Comparison of ENCODE assay signal across 33 cellular contexts in genomic region chr11:12464303-12464702, GRCh38.
"Had no signal": no experiment of that assay in that cellular context is flagged by ENCODE, and none has a peak within 500 bp of the region (broad histone marks: within the 10 kb centered on the region; RNA-seq: fewer than 3 reads in every experiment).

No MANE protein-coding gene starts in this region.

- H3K27me3 ChIP-seq: adrenal gland, ascending aorta, body of pancreas, brain microvascular endothelial cell, breast epithelium, cardiac muscle cell had no signal

- H3K27ac ChIP-seq: adrenal gland, ascending aorta, body of pancreas, brain microvascular endothelial cell, breast epithelium, cardiac muscle cell had no signal

- ATAC-seq: activated naive CD4-positive, alpha-beta T cell treated with anti-CD3 and anti-CD28 coated beads, Interleukin-2, amount 50 U/mL, for 72 hours; activated naive CD8-positive, alpha-beta T cell treated with anti-CD3 and anti-CD28 coated beads, Interleukin-2, amount 50 U/mL, for 24 hours; activated T-cell treated with anti-CD3 and anti-CD28 coated beads, Interleukin-2, amount 50 U/mL, for 4 hours; activated T-cell treated with anti-CD3 and anti-CD28 coated beads, Interleukin-2, amount 50 U/mL, for 72 hours; activated T-helper 17 cell treated with anti-CD3 and anti-CD28 coated beads, Interleukin-2, amount 50 U/mL, for 72 hours; body of pancreas had no signal

- H3K4me1 ChIP-seq: adrenal gland had no signal

- H3K4me3 ChIP-seq: adrenal gland, ascending aorta, body of pancreas, breast epithelium, cardiac muscle cell had no signal

- FAIRE-seq: astrocyte, bronchial epithelial cell had no signal

- H3K9me3 ChIP-seq: adrenal gland, body of pancreas had no signal

- H3K36me3 ChIP-seq: adrenal gland, ascending aorta, breast epithelium, cardiac muscle cell had no signal

- DNase-seq: activated effector memory CD4-positive, alpha-beta T cell treated with anti-CD3 and anti-CD28 coated beads, Interleukin-2, amount 50 U/mL, for 16 hours; activated effector memory CD4-positive, alpha-beta T cell treated with Interleukin-2 at 50 U/mL for 16 hours; activated gamma-delta T cell; activated gamma-delta T cell treated with Interleukin-2 at 50 U/mL for 16 hours; activated naive CD4-positive, alpha-beta T cell; activated naive CD4-positive, alpha-beta T cell treated with anti-CD3 and anti-CD28 coated beads for 36 hours; activated naive CD4-positive, alpha-beta T cell treated with anti-CD3 and anti-CD28 coated beads, Interleukin-2, amount 10 ng/mL, durations not matched to agents 7 days and 5 days; activated naive CD4-positive, alpha-beta T cell treated with anti-CD3 and anti-CD28 coated beads, Interleukin-2, amount 50 U/mL, for 16 hours; activated naive CD4-positive, alpha-beta T cell treated with Interleukin-2 at 50 U/mL for 16 hours; activated naive CD8-positive, alpha-beta T cell treated with anti-CD3 and anti-CD28 coated beads for 36 hours; activated naive CD8-positive, alpha-beta T cell treated with anti-CD3 and anti-CD28 coated beads, Interleukin-2, amount 10 ng/mL, durations not matched to agents 7 days and 5 days; activated naive CD8-positive, alpha-beta T cell treated with anti-CD3 and anti-CD28 coated beads, Interleukin-2, amount 50 U/mL, for 24 hours; activated T-cell treated with anti-CD3 and anti-CD28 coated beads, Interleukin-2, amount 50 U/mL, for 24 hours; activated T-cell treated with anti-CD3 and anti-CD28 coated beads, Interleukin-2, amount 50 U/mL, for 4 hours; activated T-cell treated with anti-CD3 and anti-CD28 coated beads, Interleukin-2, amount 50 U/mL, for 48 hours; activated T-cell treated with anti-CD3 and anti-CD28 coated beads, Interleukin-2, amount 50 U/mL, for 72 hours; adrenal gland; amniotic stem cell; amygdala; anterior cingulate cortex; aorta; body of pancreas; brain microvascular endothelial cell; caudate nucleus; central memory CD4-positive, alpha-beta T cell; cerebellar nuclear complex had no signal
